ENCODE assay signal across 13 cellular contexts in genomic region chr5:159409801-159410200, GRCh38.
DNase-seq lines count a peak whose midpoint lies in the region; ATAC-seq and TF ChIP-seq lines count a peak whose summit lies in the region.
"Had no signal": no experiment of that assay in that cellular context is flagged by ENCODE, and none has a peak within 500 bp of the region (broad histone marks: within the 10 kb centered on the region; RNA-seq: fewer than 3 reads in every experiment).

No MANE protein-coding gene starts in this region.

- no peak overlapping the region for H3K9ac ChIP-seq in IMR-90 (ENCODE audit: low read depth, low read length)

- no peak overlapping the region for H3K4me3 ChIP-seq in IMR-90 (ENCODE audit: insufficient read depth, low read depth, low read length)
- H3K4me3 ChIP-seq: right atrium auricular region had no signal

- no peak overlapping the region for H3K4me2 ChIP-seq in IMR-90 (ENCODE audit: low read depth, low read length)

- no peak overlapping the region for H3K4ac ChIP-seq in IMR-90 (ENCODE audit: low read depth, low read length)

- H3K18ac ChIP-seq in IMR-90 (ENCODE audit: low read depth, low read length) = no peak overlapping the region

- no peak for TF ChIP-seq RAD21 in IMR-90 (IDR thresholded peaks at IDR 0.05; ENCODE audit: low read length)

- H3K9me3 ChIP-seq in IMR-90 (ENCODE audit: control insufficient read depth, insufficient read depth, low read length) = no peaks in the 10 kb centered on the region
- H3K9me3 ChIP-seq: right atrium auricular region had no signal

- no peak for TF ChIP-seq POLR2A in IMR-90 (IDR thresholded peaks at IDR 0.05; ENCODE audit: low read depth, low read length)

- no peak overlapping the region for H3K14ac ChIP-seq in IMR-90 (replicated peaks; ENCODE audit: low read depth, low read length)

- no peaks in the 10 kb centered on the region for H3K36me3 ChIP-seq in IMR-90 (ENCODE audit: control insufficient read depth, insufficient read depth, low read length)
- H3K36me3 ChIP-seq: right atrium auricular region had no signal

- H3K79me1 ChIP-seq in IMR-90 (ENCODE audit: low read depth in 1 of 2, low read length in 2 of 2) = no peaks in the 10 kb centered on the region

- DNase-seq in stimulated activated CD4-positive, alpha-beta T cell treated with anti-CD3 and anti-CD28 coated beads, Interleukin-2, amount 100 ng/mL, for 24 hours = peak; percentile 12 to 33
- DNase-seq in stimulated activated CD4-positive, alpha-beta T cell treated with anti-CD3 and anti-CD28 coated beads, Interleukin-4, amount 100 ng/mL, for 4 hours = no peak
- DNase-seq in IMR-90 (no peak), NCI-H128 (lab: John Stamatoyannopoulos, UW; ENCODE audit: unreplicated experiment) (no peak), D341Med (ENCODE audit: low spot score) (no peak), iPS-NIHi7 (ENCODE audit: extremely low spot score) (no peak), NCI-H146 treated with DMSO at 0.1 percent for 48 hours (lab: John Stamatoyannopoulos, UW; ENCODE audit: unreplicated experiment) (no peak)
- DNase-seq: AML-193, amniotic stem cell, NCI-H446, T-cell had no signal

- no peak overlapping the region for H3K23ac ChIP-seq in IMR-90 (ENCODE audit: low read depth, low read length)

- BruUV-seq in IMR-90 (replicated peaks; lab: Mats Ljungman, UMichigan) = no TSS peak

- no peak overlapping the region for H3K56ac ChIP-seq in IMR-90 (ENCODE audit: extremely low read depth, insufficient read depth, low read length)

- H2BK20ac ChIP-seq in IMR-90 (ENCODE audit: low read depth, low read length) = no peak overlapping the region

- H2AK5ac ChIP-seq in IMR-90 (ENCODE audit: low read depth, low read length) = no peak overlapping the region

- peaks cover 15% of the 10 kb centered on the region for H3K27me3 ChIP-seq in IMR-90 (ENCODE audit: control insufficient read depth, insufficient read depth, low read length)
- H3K27me3 ChIP-seq: right atrium auricular region had no signal

- no peak overlapping the region for H4K91ac ChIP-seq in IMR-90 (ENCODE audit: insufficient read depth, low read depth, low read length)

- POLR2A ChIA-PET in IMR-90 (lab: Charles Lee; ENCODE audit: unreplicated experiment) = no interaction called here

- no peak for TF ChIP-seq CTCF in IMR-90 (conservative IDR thresholded peaks at IDR 0.05; ENCODE audit: low read depth, low read length)

- H2BK5ac ChIP-seq in IMR-90 (ENCODE audit: low read depth, low read length, poor library complexity, severe bottlenecking) = no peak overlapping the region

- in situ Hi-C loops in IMR-90 (cut with MboI; ENCODE audit: low sequenced_read_pairs) = no loop called here

- dilution Hi-C loops in IMR-90 (cut with HindIII; ENCODE audit: low sequenced_read_pairs, unreplicated experiment) = no loop called here

- H3K9me1 ChIP-seq in IMR-90 (ENCODE audit: insufficient read depth, low read length) = no peaks in the 10 kb centered on the region

- no peak overlapping the region for H2BK120ac ChIP-seq in IMR-90 (ENCODE audit: low read depth, low read length)

- no peaks in the 10 kb centered on the region for H4K20me1 ChIP-seq in IMR-90 (ENCODE audit: insufficient read depth, low read length)

- no peaks in the 10 kb centered on the region for H3K4me1 ChIP-seq in IMR-90 (ENCODE audit: control insufficient read depth, insufficient read depth, low read length)
- H3K4me1 ChIP-seq: right atrium auricular region had no signal

- ATAC-seq in HG02759 (IDR thresholded peaks at IDR 0.05; ENCODE audit: unreplicated experiment) = peak; percentile 50
- no peak for ATAC-seq in IMR-90 (ENCODE audit: low read depth)
- ATAC-seq: T-cell had no signal

- H2BK15ac ChIP-seq in IMR-90 (ENCODE audit: low read depth, low read length) = no peak overlapping the region

- WGBS in IMR-90 (ENCODE audit: extremely low coverage in 2 of 2, insufficient read length in 1 of 2), 2 experiments = no CpG with 5 or more reads among the region's 4 CpGs

- no peak overlapping the region for H4K8ac ChIP-seq in IMR-90 (ENCODE audit: low read depth in 2 of 2, low read length in 2 of 2)

- H2AFZ ChIP-seq in IMR-90 (replicated peaks; ENCODE audit: low read length, poor library complexity) = no peak overlapping the region

- H4K5ac ChIP-seq in IMR-90 (ENCODE audit: low read depth, low read length) = no peak overlapping the region

- no peak overlapping the region for H2AK9ac ChIP-seq in IMR-90 (replicated peaks; ENCODE audit: low read depth, low read length, poor library complexity)

- H3K27ac ChIP-seq in IMR-90 (ENCODE audit: insufficient read depth, low read length) = no peak overlapping the region
- H3K27ac ChIP-seq: right atrium auricular region had no signal

- CTCF ChIA-PET in IMR-90 (lab: Yijun Ruan, JAX) = interaction anchor here (0.6 kb wide), 1 partner anchor 32 kb away, joined by 3 read pairs; no protein-coding TSS in a partner anchor

- intact Hi-C loops in IMR-90 (cut with micrococcal nuclease) = no loop called here

TF ChIP-seq in IMR-90, 13 proteins besides CTCF, POLR2A, EP300 and RAD21:
- TF ChIP-seq CEBPB (IDR thresholded peaks at IDR 0.05; ENCODE audit: low read depth, low read length) (peak; percentile 28; the same call in 1 of the 2 replicates), FOS (IDR thresholded peaks at IDR 0.05; ENCODE audit: low read depth, low read length) (no peak)

Comparison
In these comparisons a context has a peak if more than half of its experiments do, and no peak if none do; other contexts are left out.
1. DNase-seq: peak in stimulated activated CD4-positive, alpha-beta T cell treated with anti-CD3 and anti-CD28 coated beads, Interleukin-2, amount 100 ng/mL, for 24 hours (2 of 2); none in stimulated activated CD4-positive, alpha-beta T cell treated with anti-CD3 and anti-CD28 coated beads, Interleukin-4, amount 100 ng/mL, for 4 hours (0 of 2), IMR-90 (single experiment), NCI-H128 (single experiment), D341Med (single experiment), iPS-NIHi7 (single experiment) and NCI-H146 treated with DMSO at 0.1 percent for 48 hours (single experiment).